ENCODE assay signal across 9 cellular contexts in genomic region chr22:30205281-30206115, GRCh38. TPM values are rescaled to one million over a fixed set of nuclear protein-coding genes. Genes with fewer than 3 reads are reported as not detected.
DNase-seq lines count a peak whose midpoint lies in the region; ATAC-seq, FAIRE-seq and TF ChIP-seq lines count a peak whose summit lies in the region.
"Had no signal": no experiment of that assay in that cellular context is flagged by ENCODE, and none has a peak within 500 bp of the region (broad histone marks: within the 10 kb centered on the region; RNA-seq: fewer than 3 reads in every experiment).

No MANE protein-coding gene starts in this region.

- no TSS peak for BruUV-seq in Caco-2 (replicated peaks; lab: Mats Ljungman, UMichigan)

- H3K27me3 ChIP-seq in Caco-2 (replicated peaks; ENCODE audit: control insufficient read depth, insufficient read depth, low read length), result no peaks in the 10 kb centered on the region

- H3K27ac Mint-ChIP-seq in Caco-2 (ENCODE audit: unreplicated experiment) (peak overlapping the region; percentile 97), mesothelial cell of epicardium (peak overlapping the region; percentile 100)
- H3K27ac Mint-ChIP-seq: stimulated activated naive B cell treated with anti-CD40 and anti-IgM and Interleukin-4, amounts not matched to agents 10 μg/mL and 1 μg/mL and 100 μg/mL, for 72 hours had no signal

- H3K4me1 Mint-ChIP-seq in Caco-2 (ENCODE audit: low read depth, unreplicated experiment), result peaks cover 45% of the 10 kb centered on the region
- peaks cover 72% of the 10 kb centered on the region for H3K4me1 Mint-ChIP-seq in mesothelial cell of epicardium
- H3K4me1 Mint-ChIP-seq: stimulated activated naive B cell treated with anti-CD40 and anti-IgM and Interleukin-4, amounts not matched to agents 10 μg/mL and 1 μg/mL and 100 μg/mL, for 72 hours had no signal

- intact Hi-C loops in Caco-2 (cut with micrococcal nuclease; ENCODE audit: unreplicated experiment), result loop anchor here (1.0 to 2.0 kb wide), 2 partner anchors 41 to 78 kb away; partner anchors contain the start of gene LIF

- ATAC-seq in HG02973 (IDR thresholded peaks at IDR 0.05; ENCODE audit: unreplicated experiment), result no peak
- ATAC-seq: stimulated activated naive B cell treated with anti-CD40 and anti-IgM and Interleukin-4, amounts not matched to agents 10 μg/mL and 1 μg/mL and 100 μg/mL, for 72 hours had no signal

- H3K4me1 ChIP-seq in Caco-2, result peaks cover 56% of the 10 kb centered on the region

- CTCF ChIA-PET in Caco-2 (lab: Charles Lee), result no interaction called here

- TF ChIP-seq CTCF in Caco-2 (IDR thresholded peaks at IDR 0.05; ENCODE audit: insufficient read depth in 1 of 2, low read depth in 1 of 2, low read length in 1 of 2, severe bottlenecking in 1 of 2, unreplicated experiment in 1 of 2) (no peak), mesothelial cell of epicardium (IDR thresholded peaks at IDR 0.05; ENCODE audit: unreplicated experiment) (no peak)

- no peaks in the 10 kb centered on the region for H3K36me3 ChIP-seq in Caco-2 (ENCODE audit: control insufficient read depth, insufficient read depth, low read length)

- POLR2A ChIA-PET in Caco-2 (lab: Charles Lee), result interaction anchor here (1.3 to 1.8 kb wide), 2 partner anchors 9 kb away, joined by 4 to 6 read pairs; no protein-coding TSS in a partner anchor

- DNase-seq in Caco-2, result peak; percentile 43 to 48
- peak; percentile 24 for DNase-seq in NCI-H1694 treated with DMSO at 0.1 percent for 48 hours (lab: John Stamatoyannopoulos, UW)
- peak; percentile 87 for DNase-seq in cerebellar cortex (ENCODE audit: low spot score)
- no peak for DNase-seq in mesothelial cell of epicardium (ENCODE audit: low spot score in 2 of 2, unreplicated experiment in 2 of 2)
- DNase-seq in stimulated activated naive CD4-positive, alpha-beta T cell treated with Interleukin-2 at 50 U/mL for 16 hours (lab: John Stamatoyannopoulos, UW), result no peak
- DNase-seq in GM19240 (ENCODE audit: insufficient read length, low spot score), result no peak
- no peak for DNase-seq in GM19239 (ENCODE audit: insufficient read length, low spot score)
- DNase-seq: stimulated activated naive B cell treated with anti-CD40 and anti-IgM and Interleukin-4, amounts not matched to agents 10 μg/mL and 1 μg/mL and 100 μg/mL, for 72 hours had no signal

- no peak overlapping the region for H3K4me3 Mint-ChIP-seq in Caco-2 (ENCODE audit: unreplicated experiment)
- no peak overlapping the region for H3K4me3 Mint-ChIP-seq in mesothelial cell of epicardium
- H3K4me3 Mint-ChIP-seq: stimulated activated naive B cell treated with anti-CD40 and anti-IgM and Interleukin-4, amounts not matched to agents 10 μg/mL and 1 μg/mL and 100 μg/mL, for 72 hours had no signal

- no peak overlapping the region for H3K4me3 ChIP-seq in Caco-2 (ENCODE audit: low read depth, low read length)

- no peak for FAIRE-seq in GM19239 (lab: Jason Lieb, UNC)

- H3K9me3 ChIP-seq in Caco-2, result no peaks in the 10 kb centered on the region

- H3K36me3 Mint-ChIP-seq in Caco-2 (ENCODE audit: insufficient read depth, unreplicated experiment) (peaks cover 17% of the 10 kb centered on the region), mesothelial cell of epicardium (peaks cover 1% of the 10 kb centered on the region)
- H3K36me3 Mint-ChIP-seq: stimulated activated naive B cell treated with anti-CD40 and anti-IgM and Interleukin-4, amounts not matched to agents 10 μg/mL and 1 μg/mL and 100 μg/mL, for 72 hours had no signal

- H3K9me3 Mint-ChIP-seq in Caco-2 (ENCODE audit: unreplicated experiment), result no peaks in the 10 kb centered on the region
- H3K9me3 Mint-ChIP-seq in mesothelial cell of epicardium, result peaks cover 8% of the 10 kb centered on the region
- H3K9me3 Mint-ChIP-seq: stimulated activated naive B cell treated with anti-CD40 and anti-IgM and Interleukin-4, amounts not matched to agents 10 μg/mL and 1 μg/mL and 100 μg/mL, for 72 hours had no signal

- no peaks in the 10 kb centered on the region for H3K27me3 Mint-ChIP-seq in Caco-2 (ENCODE audit: insufficient read depth, unreplicated experiment)
- no peaks in the 10 kb centered on the region for H3K27me3 Mint-ChIP-seq in mesothelial cell of epicardium (ENCODE audit: low read depth)

RNA-seq across cellular contexts. Expression of gene LIF, which starts 41.1 kb away (rescaled TPM):
- 8.0 and 9.7 TPM in 2 replicates for total RNA-seq in Caco-2 (2022)
- 15.4 to 16.9 TPM (median 15.8 TPM) in 3 replicates for total RNA-seq in mesothelial cell of epicardium

Comparison
In these comparisons a context has a peak if more than half of its experiments do, and no peak if none do; other contexts are left out.
1. DNase-seq: peak in Caco-2 (2 of 2), NCI-H1694 treated with DMSO at 0.1 percent for 48 hours (single experiment) and cerebellar cortex (single experiment); none in mesothelial cell of epicardium (0 of 2), stimulated activated naive CD4-positive, alpha-beta T cell treated with Interleukin-2 at 50 U/mL for 16 hours (single experiment), GM19240 (single experiment) and GM19239 (single experiment).